Comparison of ENCODE assay signal across 20 cellular contexts in genomic region chr6:41568202-41568584, GRCh38. TPM values are rescaled to one million over a fixed set of nuclear protein-coding genes. Genes with fewer than 3 reads are reported as not detected.
A peak's percentile ranks its signal among the peaks of the same experiment; 100 is the strongest.
DNase-seq lines count a peak whose midpoint lies in the region; ATAC-seq, FAIRE-seq and TF ChIP-seq lines count a peak whose summit lies in the region.
"Had no signal": no experiment of that assay in that cellular context is flagged by ENCODE, and none has a peak within 500 bp of the region (broad histone marks: within the 10 kb centered on the region; RNA-seq: fewer than 3 reads in every experiment).

No MANE protein-coding gene starts in this region.

- H3K4me1 ChIP-seq in A549 (peaks cover 25% of the 10 kb centered on the region; the same call in 2 of the 3 replicates), body of pancreas (peaks cover 52% of the 10 kb centered on the region), lower lobe of right lung (peaks cover 17% of the 10 kb centered on the region), prostate gland (replicated peaks) (peaks cover 27% of the 10 kb centered on the region)

- 89% methylated on average over 6 of the region's 6 CpGs for whole genome bisulfite sequencing in A549 (ENCODE audit: missing lambda C conversion rate)
- WGBS in body of pancreas, 2 donors: 81 to 83% methylated on average over 6 of the region's 6 CpGs
- 91% methylated on average over 6 of the region's 6 CpGs for WGBS in prostate gland

- H3K36me3 ChIP-seq in body of pancreas (replicated peaks in 1 of 2; ENCODE audit: insufficient read depth in 1 of 2, low read depth in 2 of 2): peaks cover 0 to 7% of the 10 kb centered on the region in 2 donors
- H3K36me3 ChIP-seq in lower lobe of right lung: peaks cover 57% of the 10 kb centered on the region
- peaks cover 0 to 7% of the 10 kb centered on the region in 2 donors for H3K36me3 ChIP-seq in prostate gland
- peaks cover 88% of the 10 kb centered on the region for H3K36me3 ChIP-seq in WERI-Rb-1

- no peak for TF ChIP-seq POLR2A in A549 (IDR thresholded peaks at IDR 0.05; ENCODE audit: low read length)
- TF ChIP-seq POLR2A in body of pancreas (IDR thresholded peaks at IDR 0.05): no peak
- no peak for TF ChIP-seq POLR2A in prostate gland (IDR thresholded peaks at IDR 0.05)

- H3K27me3 ChIP-seq in body of pancreas (no peaks in the 10 kb centered on the region), lower lobe of right lung (ENCODE audit: low read depth) (no peaks in the 10 kb centered on the region), prostate gland (replicated peaks; ENCODE audit: insufficient read depth) (no peaks in the 10 kb centered on the region), WERI-Rb-1 (ENCODE audit: insufficient read depth, low read depth, severe bottlenecking) (no peaks in the 10 kb centered on the region)

- H3K9me3 ChIP-seq in A549 (no peaks in the 10 kb centered on the region), body of pancreas (no peaks in the 10 kb centered on the region), lower lobe of right lung (no peaks in the 10 kb centered on the region), prostate gland (no peaks in the 10 kb centered on the region), WERI-Rb-1 (ENCODE audit: severe bottlenecking) (no peaks in the 10 kb centered on the region)

- peak overlapping the region; percentile 15; the same call in 1 of the 3 replicates for H3K4me2 ChIP-seq in A549

- no peak for FAIRE-seq in A549 (lab: Jason Lieb, UNC)
- FAIRE-seq: GM12891 had no signal

- H3K27ac ChIP-seq in A549 (no peak overlapping the region; a peak in 1 of 6 replicates), body of pancreas (peak overlapping the region; percentile 53 to 76 (median 69)), lower lobe of right lung (peak overlapping the region; percentile 64), prostate gland (peak overlapping the region; percentile 56 to 74), WERI-Rb-1 (no peak overlapping the region)

- ATAC-seq in A549 (no peak), body of pancreas (no peak), lower lobe of right lung (no peak)
- ATAC-seq: naive thymus-derived CD8-positive, alpha-beta T cell; T-helper 17 cell had no signal

- no peak for TF ChIP-seq RAD21 in A549 (conservative IDR thresholded peaks at IDR 0.05 in 1 of 2, IDR thresholded peaks at IDR 0.05 in 1 of 2)

- H3K4me3 ChIP-seq in A549: no peak overlapping the region
- no peak overlapping the region for H3K4me3 ChIP-seq in body of pancreas
- H3K4me3 ChIP-seq in lower lobe of right lung: no peak overlapping the region
- no peak overlapping the region for H3K4me3 ChIP-seq in prostate gland
- H3K4me3 ChIP-seq in WERI-Rb-1 (ENCODE audit: low read depth, low read length): no peak overlapping the region
- H3K4me3 ChIP-seq: SK-N-MC had no signal

- no peak for TF ChIP-seq EP300 in A549 (IDR thresholded peaks at IDR 0.05)

- intact Hi-C loops in body of pancreas (cut with DNase I) (no loop called here), lower lobe of right lung (cut with DNase I) (no loop called here), prostate gland (cut with DNase I) (no loop called here)

- DNase-seq in A549 (ENCODE audit: low read depth in 1 of 2, low spot score in 1 of 2) (no peak), body of pancreas (no peak), lower lobe of right lung (no peak), prostate gland (ENCODE audit: low spot score) (no peak), NCI-H2171 treated with DMSO at 0.1 percent for 48 hours (lab: John Stamatoyannopoulos, UW) (no peak), WERI-Rb-1 (no peak), dermis blood vessel endothelial cell (no peak)
- no peak for DNase-seq in stimulated activated CD4-positive, alpha-beta T cell treated with anti-CD3 and anti-CD28 coated beads, Interleukin-4, amount 100 ng/mL, for 1 hour
- DNase-seq: activated CD4-positive, alpha-beta T cell treated with anti-CD3 and anti-CD28 coated beads, Interleukin-2, amount 10 ng/mL, durations not matched to agents 24 days and 14 days; activated naive CD4-positive, alpha-beta T cell; activated T-cell treated with anti-CD3 and anti-CD28 coated beads, Interleukin-2, amount 50 U/mL, for 48 hours; Calu3; cortex of kidney; HCEC 1CT; naive thymus-derived CD8-positive, alpha-beta T cell; NCI-H1048; RPMI8226; T-helper 17 cell had no signal

- TF ChIP-seq CTCF in A549 (IDR thresholded peaks at IDR 0.05): no peak
- TF ChIP-seq CTCF in body of pancreas (IDR thresholded peaks at IDR 0.05): no peak
- no peak for TF ChIP-seq CTCF in lower lobe of right lung (IDR thresholded peaks at IDR 0.05)
- no peak for TF ChIP-seq CTCF in prostate gland (IDR thresholded peaks at IDR 0.05)
- no peak for TF ChIP-seq CTCF in WERI-Rb-1 (IDR thresholded peaks at IDR 0.05; ENCODE audit: low read depth, low read length)

- CTCF ChIA-PET in A549 (lab: Yijun Ruan, JAX): no interaction called here

- POLR2A ChIA-PET in A549 (lab: Yijun Ruan, JAX): no interaction called here

TF ChIP-seq in A549, 52 proteins besides CTCF, POLR2A, EP300 and RAD21:
- TF ChIP-seq HEYL (CRISPR knock-in tag; IDR thresholded peaks at IDR 0.05): no peak
- TF ChIP-seq MAX (IDR thresholded peaks at IDR 0.05): no peak
- no peak for TF ChIP-seq FOSL2 (IDR thresholded peaks at IDR 0.05)
- TF ChIP-seq FOSL2 (CRISPR knock-in tag; IDR thresholded peaks at IDR 0.05): no peak
- no peak for TF ChIP-seq NR3C1 (IDR thresholded peaks at IDR 0.05)
- TF ChIP-seq NFE2L2 (conservative IDR thresholded peaks at IDR 0.05; ENCODE audit: low read length): no peak
- no peak for TF ChIP-seq ZSCAN20 (CRISPR knock-in tag; IDR thresholded peaks at IDR 0.05)
- no peak for TF ChIP-seq RFX5 (IDR thresholded peaks at IDR 0.05)
- TF ChIP-seq ZFP36 (IDR thresholded peaks at IDR 0.05; ENCODE audit: borderline replicate concordance, partially characterized antibody): no peak
- no peak for TF ChIP-seq HOXB5 (CRISPR knock-in tag; IDR thresholded peaks at IDR 0.05)
- TF ChIP-seq, protein P1, sequence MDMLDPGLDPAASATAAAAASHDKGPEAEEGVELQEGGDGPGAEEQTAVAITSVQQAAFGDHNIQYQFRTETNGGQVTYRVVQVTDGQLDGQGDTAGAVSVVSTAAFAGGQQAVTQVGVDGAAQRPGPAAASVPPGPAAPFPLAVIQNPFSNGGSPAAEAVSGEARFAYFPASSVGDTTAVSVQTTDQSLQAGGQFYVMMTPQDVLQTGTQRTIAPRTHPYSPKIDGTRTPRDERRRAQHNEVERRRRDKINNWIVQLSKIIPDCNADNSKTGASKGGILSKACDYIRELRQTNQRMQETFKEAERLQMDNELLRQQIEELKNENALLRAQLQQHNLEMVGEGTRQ (IDR thresholded peaks at IDR 0.05): no peak
- no peak for TF ChIP-seq EHMT2 (IDR thresholded peaks at IDR 0.05; ENCODE audit: low read depth)
- TF ChIP-seq ZC3H11A (IDR thresholded peaks at IDR 0.05): no peak
- TF ChIP-seq, protein P2, sequence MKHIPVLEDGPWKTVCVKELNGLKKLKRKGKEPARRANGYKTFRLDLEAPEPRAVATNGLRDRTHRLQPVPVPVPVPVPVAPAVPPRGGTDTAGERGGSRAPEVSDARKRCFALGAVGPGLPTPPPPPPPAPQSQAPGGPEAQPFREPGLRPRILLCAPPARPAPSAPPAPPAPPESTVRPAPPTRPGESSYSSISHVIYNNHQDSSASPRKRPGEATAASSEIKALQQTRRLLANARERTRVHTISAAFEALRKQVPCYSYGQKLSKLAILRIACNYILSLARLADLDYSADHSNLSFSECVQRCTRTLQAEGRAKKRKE (CRISPR knock-in tag; IDR thresholded peaks at IDR 0.05; ENCODE audit: low read depth): no peak
- no peak for TF ChIP-seq NPAS2 (CRISPR knock-in tag; IDR thresholded peaks at IDR 0.05; ENCODE audit: borderline replicate concordance)
- TF ChIP-seq HDAC2 (IDR thresholded peaks at IDR 0.05): no peak

RNA-seq across cellular contexts. Expression of gene FOXP4, which starts 22.0 kb away (rescaled TPM):
- polyA plus RNA-seq in A549 (2011; rRNA removed) (2.6 and 3.2 TPM in 2 replicates), A549 (2017; fragmentation: RNase III; extraction: RNeasy Plus Mini Kit Qiagen cat#74134 plus additional on column Dnase treatment) (12.5 to 14.5 TPM (median 14.2 TPM) in 3 replicates)
- 8.7 and 13.3 TPM in 2 replicates for polyA plus RNA-seq in A549 (2012; cell fraction: cytosol; rRNA removed)
- polyA plus RNA-seq in A549 (2012; cell fraction: nucleus; rRNA removed): 12.8 and 21.3 TPM in 2 replicates
- 4.1 and 5.5 TPM in 2 replicates for polyA minus RNA-seq in A549 (2011; rRNA and poly(A)+ RNA removed)
- total RNA-seq in body of pancreas (10 to 100 TPM in 1 of 2 donors, 1 to 10 TPM in 1; 8.6 to 10.5 TPM), lower lobe of right lung (30.0 TPM), prostate gland (10 to 100 TPM; 24.8 to 53.5 TPM), dermis blood vessel endothelial cell (4.4 and 9.2 TPM in 2 replicates)

Comparison
In these comparisons a context has a peak if more than half of its experiments do, and no peak if none do; other contexts are left out.
1. H3K27ac ChIP-seq: peak in body of pancreas (4 of 4), lower lobe of right lung (single experiment) and prostate gland (2 of 2); none in A549 (0 of 2) and WERI-Rb-1 (single experiment).